In genomic region chrX:49071877-49072711, GRCh38 we compare ENCODE assay signal across 8 cellular contexts. TPM values are rescaled to one million over a fixed set of nuclear protein-coding genes. Genes with fewer than 3 reads are reported as not detected.
DNase-seq lines count a peak whose midpoint lies in the region; ATAC-seq and TF ChIP-seq lines count a peak whose summit lies in the region.

No MANE protein-coding gene starts in this region.

- no peaks in the 10 kb centered on the region for H3K27me3 Mint-ChIP-seq in activated CD4-positive, alpha-beta T cell treated with anti-CD3 and anti-CD28 coated beads, Interleukin-2, amount 10 ng/mL, durations not matched to agents 24 days and 14 days
- H3K27me3 Mint-ChIP-seq in endothelial cell (ENCODE audit: unreplicated experiment) (peaks cover 5% of the 10 kb centered on the region), type B pancreatic cell (no peaks in the 10 kb centered on the region)

- no peak overlapping the region for H3K27ac ChIP-seq in mesodermal cell (ENCODE audit: low read depth, low read length, severe bottlenecking)

- H3K4me1 ChIP-seq in mesodermal cell (ENCODE audit: control insufficient read depth, insufficient read depth, low read length, poor library complexity, severe bottlenecking): no peaks in the 10 kb centered on the region

- peak overlapping the region; percentile 65 for H3K4me3 ChIP-seq in mesodermal cell (ENCODE audit: extremely low read depth, insufficient read depth, low read length, poor library complexity, severe bottlenecking)

- peak overlapping the region; percentile 84 for H3K4me3 Mint-ChIP-seq in activated CD4-positive, alpha-beta T cell treated with anti-CD3 and anti-CD28 coated beads, Interleukin-2, amount 10 ng/mL, durations not matched to agents 24 days and 14 days
- H3K4me3 Mint-ChIP-seq in endothelial cell (ENCODE audit: unreplicated experiment) (peak overlapping the region; percentile 89), type B pancreatic cell (peak overlapping the region; percentile 72)

- no peaks in the 10 kb centered on the region for H3K9me3 ChIP-seq in mesodermal cell (ENCODE audit: control insufficient read depth, low read length)

- ATAC-seq in HG03159 (IDR thresholded peaks at IDR 0.05; ENCODE audit: unreplicated experiment): no peak
- no peak for ATAC-seq in GM21717 (IDR thresholded peaks at IDR 0.05; ENCODE audit: unreplicated experiment)

- peaks cover 24% of the 10 kb centered on the region for H3K36me3 Mint-ChIP-seq in activated CD4-positive, alpha-beta T cell treated with anti-CD3 and anti-CD28 coated beads, Interleukin-2, amount 10 ng/mL, durations not matched to agents 24 days and 14 days (ENCODE audit: low read depth)
- H3K36me3 Mint-ChIP-seq in endothelial cell (ENCODE audit: low read depth, unreplicated experiment) (no peaks in the 10 kb centered on the region), type B pancreatic cell (no peaks in the 10 kb centered on the region)

- 89 to 98% methylated on average over 25 to 46 of the region's 63 CpGs for WGBS in mesodermal cell (ENCODE audit: insufficient coverage in 2 of 2), 2 experiments

- intact Hi-C loops in activated CD4-positive, alpha-beta T cell treated with anti-CD3 and anti-CD28 coated beads, Interleukin-2, amount 10 ng/mL, durations not matched to agents 24 days and 14 days (cut with micrococcal nuclease): no loop called here

- H3K27ac Mint-ChIP-seq in activated CD4-positive, alpha-beta T cell treated with anti-CD3 and anti-CD28 coated beads, Interleukin-2, amount 10 ng/mL, durations not matched to agents 24 days and 14 days: no peak overlapping the region
- H3K27ac Mint-ChIP-seq in endothelial cell (ENCODE audit: unreplicated experiment): no peak overlapping the region
- peak overlapping the region; percentile 50 for H3K27ac Mint-ChIP-seq in type B pancreatic cell

- peaks cover 12% of the 10 kb centered on the region for H3K4me1 Mint-ChIP-seq in activated CD4-positive, alpha-beta T cell treated with anti-CD3 and anti-CD28 coated beads, Interleukin-2, amount 10 ng/mL, durations not matched to agents 24 days and 14 days
- H3K4me1 Mint-ChIP-seq in endothelial cell (ENCODE audit: unreplicated experiment) (peaks cover 10% of the 10 kb centered on the region), type B pancreatic cell (ENCODE audit: unreplicated experiment) (no peaks in the 10 kb centered on the region)

- no peak for DNase-seq in activated CD4-positive, alpha-beta T cell treated with anti-CD3 and anti-CD28 coated beads, Interleukin-2, amount 10 ng/mL, durations not matched to agents 24 days and 14 days
- no peak for DNase-seq in activated CD4-positive, alpha-beta T cell treated with anti-CD3 and anti-CD28 coated beads, Interleukin-2, amount 50 U/mL, for 4 hours
- DNase-seq in endothelial cell (ENCODE audit: low spot score) (peak; percentile 52), type B pancreatic cell (ENCODE audit: extremely low spot score, unreplicated experiment) (no peak), GDM1 (lab: John Stamatoyannopoulos, UW) (no peak)

- peaks cover 35% of the 10 kb centered on the region for H3K36me3 ChIP-seq in mesodermal cell (ENCODE audit: control insufficient read depth, insufficient read depth, low read length)

- TF ChIP-seq CTCF in endothelial cell (IDR thresholded peaks at IDR 0.05; ENCODE audit: unreplicated experiment): no peak
- no peak for TF ChIP-seq CTCF in type B pancreatic cell (conservative IDR thresholded peaks at IDR 0.05)

- no peaks in the 10 kb centered on the region for H3K9me3 Mint-ChIP-seq in activated CD4-positive, alpha-beta T cell treated with anti-CD3 and anti-CD28 coated beads, Interleukin-2, amount 10 ng/mL, durations not matched to agents 24 days and 14 days
- H3K9me3 Mint-ChIP-seq in endothelial cell (ENCODE audit: unreplicated experiment): no peaks in the 10 kb centered on the region
- no peaks in the 10 kb centered on the region for H3K9me3 Mint-ChIP-seq in type B pancreatic cell

RNA-seq across cellular contexts. Expression of gene PRAF2, which starts 1.7 kb away (rescaled TPM):
- 12.5 and 15.9 TPM in 2 replicates for total RNA-seq in activated CD4-positive, alpha-beta T cell treated with anti-CD3 and anti-CD28 coated beads, Interleukin-2, amount 10 ng/mL, durations not matched to agents 24 days and 14 days
- 22.3 TPM for total RNA-seq in endothelial cell (ENCODE audit: unreplicated experiment)
- polyA plus RNA-seq in mesodermal cell (2013, experiment 1 of 2): 38.9 TPM
- 43.6 TPM for polyA plus RNA-seq in mesodermal cell (2013, experiment 2 of 2)
- total RNA-seq in type B pancreatic cell (ENCODE audit: low replicate concordance): 10.0 and 29.7 TPM in 2 replicates

RNA-seq across cellular contexts. Expression of gene WDR45, which starts 7.6 kb away (rescaled TPM):
- total RNA-seq in activated CD4-positive, alpha-beta T cell treated with anti-CD3 and anti-CD28 coated beads, Interleukin-2, amount 10 ng/mL, durations not matched to agents 24 days and 14 days: 38.7 and 40.8 TPM in 2 replicates
- 46.4 TPM for total RNA-seq in endothelial cell (ENCODE audit: unreplicated experiment)
- polyA plus RNA-seq in mesodermal cell (2013, experiment 1 of 2): 48.8 TPM
- 48.2 TPM for polyA plus RNA-seq in mesodermal cell (2013, experiment 2 of 2)
- 45.5 and 53.3 TPM in 2 replicates for total RNA-seq in type B pancreatic cell (ENCODE audit: low replicate concordance)

RNA-seq across cellular contexts. Expression of gene CCDC120, which starts 13.3 kb away (rescaled TPM):
- total RNA-seq in activated CD4-positive, alpha-beta T cell treated with anti-CD3 and anti-CD28 coated beads, Interleukin-2, amount 10 ng/mL, durations not matched to agents 24 days and 14 days: 4.4 and 4.5 TPM in 2 replicates
- total RNA-seq in endothelial cell (ENCODE audit: unreplicated experiment): 22.5 TPM
- 7.3 TPM for polyA plus RNA-seq in mesodermal cell (2013, experiment 1 of 2)
- 6.2 TPM for polyA plus RNA-seq in mesodermal cell (2013, experiment 2 of 2)
- total RNA-seq in type B pancreatic cell (ENCODE audit: low replicate concordance): 25.3 and 48.6 TPM in 2 replicates

RNA-seq across cellular contexts. Expression of gene TFE3, which starts 28.9 kb away (rescaled TPM):
- total RNA-seq in activated CD4-positive, alpha-beta T cell treated with anti-CD3 and anti-CD28 coated beads, Interleukin-2, amount 10 ng/mL, durations not matched to agents 24 days and 14 days: 28.8 and 30.8 TPM in 2 replicates
- total RNA-seq in endothelial cell (ENCODE audit: unreplicated experiment) (31.0 TPM), type B pancreatic cell (ENCODE audit: low replicate concordance) (29.6 and 53.9 TPM in 2 replicates)
- polyA plus RNA-seq in mesodermal cell (2013, experiment 1 of 2): 33.5 TPM
- 29.4 TPM for polyA plus RNA-seq in mesodermal cell (2013, experiment 2 of 2)

RNA-seq across cellular contexts. Expression of gene GPKOW, which starts 51.4 kb away (rescaled TPM):
- total RNA-seq in activated CD4-positive, alpha-beta T cell treated with anti-CD3 and anti-CD28 coated beads, Interleukin-2, amount 10 ng/mL, durations not matched to agents 24 days and 14 days: 24.7 TPM in 2 replicates
- total RNA-seq in endothelial cell (ENCODE audit: unreplicated experiment) (28.8 TPM), type B pancreatic cell (ENCODE audit: low replicate concordance) (16.4 and 17.8 TPM in 2 replicates)
- polyA plus RNA-seq in mesodermal cell (2013, experiment 1 of 2): 26.7 TPM
- 24.6 TPM for polyA plus RNA-seq in mesodermal cell (2013, experiment 2 of 2)
